Comparison of ENCODE assay signal across 9 cellular contexts in the genomic region with DNA sequence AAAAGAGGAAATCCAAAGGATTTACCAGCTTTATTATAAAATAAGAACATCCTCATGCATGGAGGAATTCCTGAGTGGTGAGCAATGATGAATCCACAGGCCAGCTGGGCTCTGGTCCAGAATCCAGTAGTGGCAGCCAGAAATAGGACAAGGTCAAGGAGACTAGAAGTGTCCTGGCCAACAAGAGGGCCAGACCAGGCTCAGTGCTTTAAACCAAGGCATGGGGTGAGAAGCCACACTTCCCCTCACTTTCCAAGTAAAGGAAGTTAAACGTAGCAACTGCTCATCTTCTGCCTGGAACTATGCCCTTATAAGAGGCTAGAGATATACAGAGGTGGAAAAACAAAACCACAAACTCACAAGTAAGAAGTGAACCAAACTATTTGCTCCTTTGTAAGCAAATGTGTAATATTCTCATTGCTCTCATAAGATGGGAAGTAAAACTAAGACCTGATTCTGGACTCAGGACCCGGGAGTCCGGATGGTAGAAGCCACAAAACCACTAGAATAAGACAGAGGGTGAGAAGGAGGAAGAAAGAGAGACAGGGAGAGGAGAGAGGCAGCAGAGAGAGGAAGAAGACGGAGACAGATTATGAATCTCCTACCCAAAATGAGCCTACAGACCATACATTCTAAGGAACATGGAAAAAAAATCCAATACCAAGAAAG.
A peak's percentile ranks its signal among the peaks of the same experiment; 100 is the strongest.
DNase-seq lines count a peak whose midpoint lies in the region; ATAC-seq, FAIRE-seq and TF ChIP-seq lines count a peak whose summit lies in the region.
"Had no signal": no experiment of that assay in that cellular context is flagged by ENCODE, and none has a peak within 500 bp of the region (broad histone marks: within the 10 kb centered on the region; RNA-seq: fewer than 3 reads in every experiment).

No MANE protein-coding gene starts in this region.

- H3K9me3 Mint-ChIP-seq in progenitor cell of endocrine pancreas (ENCODE audit: low read depth): peaks cover 18% of the 10 kb centered on the region

- H3K4me3 ChIP-seq in pancreas: no peak overlapping the region

- no peaks in the 10 kb centered on the region for H3K4me1 ChIP-seq in pancreas

- H3K9me3 ChIP-seq in pancreas: no peaks in the 10 kb centered on the region

- H3K27ac ChIP-seq in pancreas: no peak overlapping the region

- H3K27me3 Mint-ChIP-seq in progenitor cell of endocrine pancreas: no peaks in the 10 kb centered on the region

- FAIRE-seq in pancreas (lab: Jason Lieb, UNC): peak; percentile 17

- in situ Hi-C loops in GM13976 (cut with MboI; ENCODE audit: low sequenced_read_pairs, unreplicated experiment): no loop called here

- intact Hi-C loops in pancreas (cut with DNase I): no loop called here

- TF ChIP-seq CTCF in pancreas (IDR thresholded peaks at IDR 0.05): no peak
- no peak for TF ChIP-seq CTCF in GM13976 (IDR thresholded peaks at IDR 0.05; ENCODE audit: borderline replicate concordance, control extremely low read depth, extremely low read depth, insufficient read depth, missing control alignments)
- TF ChIP-seq CTCF in progenitor cell of endocrine pancreas (IDR thresholded peaks at IDR 0.05; ENCODE audit: unreplicated experiment): no peak

- H3K4me1 Mint-ChIP-seq in progenitor cell of endocrine pancreas (ENCODE audit: low read depth): peaks cover 3% of the 10 kb centered on the region

- no peak overlapping the region for H3K4me3 Mint-ChIP-seq in progenitor cell of endocrine pancreas (ENCODE audit: low read depth)

- no peak overlapping the region for H3K27ac Mint-ChIP-seq in progenitor cell of endocrine pancreas

- H3K36me3 ChIP-seq in pancreas: no peaks in the 10 kb centered on the region

- ATAC-seq in esophagus mucosa: peak; percentile 22
- ATAC-seq in pancreas: peak; percentile 38 to 85 (median 70)
- ATAC-seq: Panc1 had no signal

- DNase-seq in ELR (ENCODE audit: low read depth) (peak; percentile 90), SIG-M5 (lab: John Stamatoyannopoulos, UW) (peak; percentile 58), pancreas (peak in 4 of 6 donors; percentile 17 to 59 (median 44)), GM13976 (ENCODE audit: low spot score) (no peak), GOT3 (lab: John Stamatoyannopoulos, UW) (no peak), progenitor cell of endocrine pancreas (ENCODE audit: low spot score, unreplicated experiment) (no peak)
- no peak for DNase-seq in stimulated activated naive CD4-positive, alpha-beta T cell treated with Interleukin-2 at 50 U/mL for 16 hours (lab: John Stamatoyannopoulos, UW)

- H3K27me3 ChIP-seq in pancreas: no peaks in the 10 kb centered on the region

- 86 to 87% methylated on average over 4 of the region's 4 CpGs for WGBS in pancreas, 2 donors

- peaks cover 8% of the 10 kb centered on the region for H3K36me3 Mint-ChIP-seq in progenitor cell of endocrine pancreas (ENCODE audit: insufficient read depth)

Comparison
In these comparisons a context has a peak if more than half of its experiments do, and no peak if none do; other contexts are left out.
1. DNase-seq: peak in ELR (single experiment), SIG-M5 (single experiment) and pancreas (4 of 6); none in GM13976 (single experiment), GOT3 (single experiment), stimulated activated naive CD4-positive, alpha-beta T cell treated with Interleukin-2 at 50 U/mL for 16 hours (single experiment) and progenitor cell of endocrine pancreas (single experiment).